13 cellular contexts compared by ENCODE assay signal in genomic region chr5:122220498-122220897, GRCh38.
"Had no signal": no experiment of that assay in that cellular context is flagged by ENCODE, and none has a peak within 500 bp of the region (broad histone marks: within the 10 kb centered on the region; RNA-seq: fewer than 3 reads in every experiment).

No MANE protein-coding gene starts in this region.

- H3K4me1 Mint-ChIP-seq: neural crest cell; stimulated activated effector memory CD8-positive, alpha-beta T cell treated with anti-CD3 and anti-CD28 coated beads, Interleukin-12 subunit alpha, Interleukin-12 subunit beta, amount 100 ng/mL, for 72 hours had no signal

- H3K27ac Mint-ChIP-seq: activated naive CD4-positive, alpha-beta T cell treated with anti-CD3 and anti-CD28 coated beads, Interleukin-2, amount 50 U/mL, for 72 hours; dendritic cell treated with granulocyte-macrophage colony-stimulating factor and Interleukin-4, amounts not matched to agents 40 ng/mL and 50 ng/mL, for 4 days; endodermal cell; stimulated activated effector memory CD8-positive, alpha-beta T cell treated with anti-CD3 and anti-CD28 coated beads, Interleukin-12 subunit alpha, Interleukin-12 subunit beta, amount 100 ng/mL, for 72 hours; type B pancreatic cell had no signal

- H3K27ac ChIP-seq: brain microvascular endothelial cell had no signal

- H3K9me3 Mint-ChIP-seq: type B pancreatic cell had no signal

- H3K27me3 ChIP-seq: brain microvascular endothelial cell had no signal

- H3K36me3 Mint-ChIP-seq: stimulated activated effector memory CD8-positive, alpha-beta T cell treated with anti-CD3 and anti-CD28 coated beads, Interleukin-12 subunit alpha, Interleukin-12 subunit beta, amount 100 ng/mL, for 72 hours; type B pancreatic cell had no signal

- ATAC-seq: activated naive CD4-positive, alpha-beta T cell treated with anti-CD3 and anti-CD28 coated beads, Interleukin-2, amount 50 U/mL, for 72 hours; left colon; stimulated activated effector memory CD8-positive, alpha-beta T cell treated with anti-CD3 and anti-CD28 coated beads, Interleukin-12 subunit alpha, Interleukin-12 subunit beta, amount 100 ng/mL, for 72 hours had no signal

- DNase-seq: activated T-cell treated with anti-CD3 and anti-CD28 coated beads, Interleukin-2, amount 50 U/mL, for 1 hour; brain microvascular endothelial cell; cerebellar nuclear complex; endodermal cell; erythroblast; left colon; small intestine; T-helper 2 cell had no signal

- H3K4me3 Mint-ChIP-seq: dendritic cell treated with granulocyte-macrophage colony-stimulating factor and Interleukin-4, amounts not matched to agents 40 ng/mL and 50 ng/mL, for 4 days; endodermal cell; neural crest cell; stimulated activated effector memory CD8-positive, alpha-beta T cell treated with anti-CD3 and anti-CD28 coated beads, Interleukin-12 subunit alpha, Interleukin-12 subunit beta, amount 100 ng/mL, for 72 hours; type B pancreatic cell had no signal

- H3K27me3 Mint-ChIP-seq: type B pancreatic cell had no signal
